20 cellular contexts compared by ENCODE assay signal in genomic region chr15:90659481-90659880, GRCh38. TPM values are rescaled to one million over a fixed set of nuclear protein-coding genes. Genes with fewer than 3 reads are reported as not detected.
DNase-seq lines count a peak whose midpoint lies in the region; ATAC-seq lines count a peak whose summit lies in the region.
"Had no signal": no experiment of that assay in that cellular context is flagged by ENCODE, and none has a peak within 500 bp of the region (broad histone marks: within the 10 kb centered on the region; RNA-seq: fewer than 3 reads in every experiment).

No MANE protein-coding gene starts in this region.

- DNase-seq in NCI-H2227 treated with DMSO at 0.1 percent for 48 hours (lab: John Stamatoyannopoulos, UW): peak; percentile 29
- DNase-seq in NCI-H2227 (lab: John Stamatoyannopoulos, UW; ENCODE audit: unreplicated experiment): no peak
- DNase-seq in T-helper 17 cell: no peak
- DNase-seq in naive B cell: no peak
- no peak for DNase-seq in NCI-H446 treated with DMSO at 0.1 percent for 48 hours (lab: John Stamatoyannopoulos, UW)
- DNase-seq in SIG-M5 treated with dmso at 0.1 percent for 504 hours (lab: John Stamatoyannopoulos, UW; ENCODE audit: unreplicated experiment): no peak
- DNase-seq in RKO (ENCODE audit: low spot score): no peak
- DNase-seq: activated gamma-delta T cell; AML-193; endodermal cell; H7; head of caudate nucleus; left ventricle myocardium superior; NCI-H1417 treated with DMSO at 0.1 percent for 48 hours; NCI-H748 treated with DMSO at 0.1 percent for 48 hours; occipital lobe; SHP77; stimulated activated naive CD8-positive, alpha-beta T cell treated with anti-CD3 and anti-CD28 coated beads, Interleukin-15, Interleukin-2, amounts not matched to agents 100 U/mL and 50 U/mL, for 24 hours had no signal

- H3K4me3 ChIP-seq in BLaER1 treated with 17β-estradiol and CSF1 and Interleukin-3, amounts not matched to agents 10 nM and 100 nM: no peak overlapping the region

- H3K4me2 ChIP-seq in BLaER1 treated with 17β-estradiol and CSF1 and Interleukin-3, amounts not matched to agents 10 nM and 100 nM: peak overlapping the region; percentile 81 to 99 (median 97)

- peaks cover 62% of the 10 kb centered on the region for H3K4me1 Mint-ChIP-seq in T-helper 17 cell
- H3K4me1 Mint-ChIP-seq in naive B cell: peaks cover 59 to 87% (median 81%) of the 10 kb centered on the region in 3 donors

- H3K4me1 ChIP-seq in BLaER1 treated with 17β-estradiol and CSF1 and Interleukin-3, amounts not matched to agents 10 nM and 100 nM: peaks cover 94 to 100% (median 96%) of the 10 kb centered on the region in 10 experiments

- peak overlapping the region in 4 of 11 experiments; percentile 29 to 81 (median 80); a peak in 5 of 22 replicates for H3K27ac ChIP-seq in BLaER1 treated with 17β-estradiol and CSF1 and Interleukin-3, amounts not matched to agents 10 nM and 100 nM
- H3K27ac ChIP-seq: 22Rv1 had no signal

- no peaks in the 10 kb centered on the region for H3K9me3 Mint-ChIP-seq in naive B cell
- H3K9me3 Mint-ChIP-seq: endodermal cell had no signal

- H3K36me3 Mint-ChIP-seq in T-helper 17 cell (ENCODE audit: low read depth) (peaks cover 2% of the 10 kb centered on the region), naive B cell (no peaks in the 10 kb centered on the region)

- no peaks in the 10 kb centered on the region for H3K9me3 ChIP-seq in BLaER1 treated with 17β-estradiol and CSF1 and Interleukin-3, amounts not matched to agents 10 nM and 100 nM (replicated peaks in 1 of 11)
- no peaks in the 10 kb centered on the region for H3K9me3 ChIP-seq in T-helper 17 cell (ENCODE audit: control insufficient read depth, low read length, poor library complexity, severe bottlenecking)

- no peaks in the 10 kb centered on the region for H3K27me3 ChIP-seq in BLaER1 treated with 17β-estradiol and CSF1 and Interleukin-3, amounts not matched to agents 10 nM and 100 nM

- H4K20me1 ChIP-seq in BLaER1 treated with 17β-estradiol and CSF1 and Interleukin-3, amounts not matched to agents 10 nM and 100 nM: no peaks in the 10 kb centered on the region

- ATAC-seq in T-helper 17 cell (no peak), naive B cell (ENCODE audit: low read depth in 2 of 2) (no peak)

- H3K27ac Mint-ChIP-seq in T-helper 17 cell: peak overlapping the region; percentile 90
- H3K27ac Mint-ChIP-seq in naive B cell: no peak overlapping the region
- H3K27ac Mint-ChIP-seq: endodermal cell had no signal

- no peak overlapping the region; a peak in 1 of 22 replicates for H3K9ac ChIP-seq in BLaER1 treated with 17β-estradiol and CSF1 and Interleukin-3, amounts not matched to agents 10 nM and 100 nM

- H3K36me3 ChIP-seq in BLaER1 treated with 17β-estradiol and CSF1 and Interleukin-3, amounts not matched to agents 10 nM and 100 nM: no peaks in the 10 kb centered on the region

- H3K27me3 Mint-ChIP-seq in T-helper 17 cell (peaks cover 33% of the 10 kb centered on the region), naive B cell (peaks cover 26 to 49% (median 46%) of the 10 kb centered on the region in 3 donors)

- H3K4me3 Mint-ChIP-seq in T-helper 17 cell (no peak overlapping the region), naive B cell (peak overlapping the region in 5 of 8 donors; percentile 12 to 82 (median 75))
- H3K4me3 Mint-ChIP-seq: endodermal cell had no signal

RNA-seq across cellular contexts. Expression of gene BLM, which starts 57.7 kb away (rescaled TPM):
- total RNA-seq in T-helper 17 cell: 1 to 10 TPM; 7.8 to 8.8 TPM
- 10 to 100 TPM in 2 of 6 donors, 1 to 10 TPM in 3, not detected in 1; 5.5 to 11.1 (median 6.8) TPM for polyA plus RNA-seq in naive B cell (ENCODE audit: low read depth in 6 of 6)
